Comparison of ENCODE assay signal across 19 cellular contexts in genomic region chr11:12099132-12099873, GRCh38. TPM values are rescaled to one million over a fixed set of nuclear protein-coding genes. Genes with fewer than 3 reads are reported as not detected.
DNase-seq lines count a peak whose midpoint lies in the region; ATAC-seq and TF ChIP-seq lines count a peak whose summit lies in the region.
"Had no signal": no experiment of that assay in that cellular context is flagged by ENCODE, and none has a peak within 500 bp of the region (broad histone marks: within the 10 kb centered on the region; RNA-seq: fewer than 3 reads in every experiment).

No MANE protein-coding gene starts in this region.

- H3K36me3 Mint-ChIP-seq in HFFc6 (ENCODE audit: low read depth): no peaks in the 10 kb centered on the region
- H3K36me3 Mint-ChIP-seq: memory B cell had no signal

- H3K27ac Mint-ChIP-seq in HFFc6: no peak overlapping the region
- H3K27ac Mint-ChIP-seq: activated B cell treated with CpG ODN at 0.5 μM for 24 hours, memory B cell had no signal

- no peak overlapping the region for H3K4me2 ChIP-seq in smooth muscle cell

- H3K9me3 ChIP-seq in AG04450 (ENCODE audit: control insufficient read depth, insufficient read depth, low read length): no peaks in the 10 kb centered on the region
- no peaks in the 10 kb centered on the region for H3K9me3 ChIP-seq in smooth muscle cell (replicated peaks; ENCODE audit: low read depth)
- H3K9me3 ChIP-seq: neutrophil had no signal

- H3K27me3 ChIP-seq in AG04450 (ENCODE audit: control insufficient read depth, insufficient read depth, low read length) (no peaks in the 10 kb centered on the region), smooth muscle cell (ENCODE audit: low read depth) (no peaks in the 10 kb centered on the region)

- TF ChIP-seq CTCF in AG04450 (IDR thresholded peaks at IDR 0.05; ENCODE audit: low read depth, low read length) (peak; percentile 38), HFFc6 (IDR thresholded peaks at IDR 0.05) (peak; percentile 57), fibroblast of pulmonary artery (IDR thresholded peaks at IDR 0.05; ENCODE audit: low read length, missing control alignments) (peak; percentile 24), GM10266 (IDR thresholded peaks at IDR 0.05; ENCODE audit: control insufficient read depth, insufficient read depth, low read depth, missing control alignments) (no peak), smooth muscle cell (IDR thresholded peaks at IDR 0.05; ENCODE audit: borderline replicate concordance, insufficient read depth, poor library complexity, severe bottlenecking) (no peak)

- H3K79me2 ChIP-seq in smooth muscle cell (ENCODE audit: low read depth): no peaks in the 10 kb centered on the region

- no peaks in the 10 kb centered on the region for H4K20me1 ChIP-seq in smooth muscle cell (ENCODE audit: low read depth)

- peaks cover 39% of the 10 kb centered on the region for H3K4me1 Mint-ChIP-seq in HFFc6 (ENCODE audit: low read depth)

- H3K27ac ChIP-seq in AG04450 (ENCODE audit: low read depth, low read length) (no peak overlapping the region), smooth muscle cell (ENCODE audit: low read depth) (no peak overlapping the region)
- H3K27ac ChIP-seq: neutrophil, SK-N-MC, skin epidermis had no signal

- no peak overlapping the region for H3K9ac ChIP-seq in smooth muscle cell (ENCODE audit: low read depth)

- DNase-seq in AG04450 (ENCODE audit: low read depth, low spot score): no peak
- DNase-seq in HFFc6: no peak
- peak; percentile 15 for DNase-seq in SKM-1 treated with dmso at 0.1 percent for 144 hours (lab: John Stamatoyannopoulos, UW; ENCODE audit: unreplicated experiment)
- DNase-seq in fibroblast of pulmonary artery (ENCODE audit: low read depth): no peak
- no peak for DNase-seq in stimulated activated CD4-positive, alpha-beta T cell treated with anti-CD3 and anti-CD28 coated beads, Interleukin-12 subunit alpha, Interleukin-12 subunit beta, amount 100 ng/mL, for 4 hours
- DNase-seq in GM10266 (ENCODE audit: extremely low spot score): no peak
- DNase-seq in smooth muscle cell (lab: John Stamatoyannopoulos, UW; ENCODE audit: unreplicated experiment): no peak
- DNase-seq: activated B cell treated with CpG ODN at 0.5 μM for 24 hours; activated naive CD4-positive, alpha-beta T cell treated with anti-CD3 and anti-CD28 coated beads, Interleukin-2, amount 50 U/mL, for 16 hours; caudate nucleus; DMS79; islet precursor cell; NCI-H2171 treated with DMSO at 0.1 percent for 48 hours had no signal

- no peaks in the 10 kb centered on the region for H3K4me1 ChIP-seq in smooth muscle cell (ENCODE audit: low read depth)

- H2AFZ ChIP-seq in smooth muscle cell (ENCODE audit: low read depth): no peak overlapping the region

- no peaks in the 10 kb centered on the region; the same call in 1 of the 2 replicates for H3K27me3 Mint-ChIP-seq in HFFc6 (ENCODE audit: insufficient read depth)

- no peaks in the 10 kb centered on the region for H3K36me3 ChIP-seq in smooth muscle cell (ENCODE audit: low read depth)
- H3K36me3 ChIP-seq: neutrophil had no signal

- no peak overlapping the region for H3K4me3 Mint-ChIP-seq in HFFc6
- H3K4me3 Mint-ChIP-seq: activated B cell treated with CpG ODN at 0.5 μM for 24 hours; memory B cell; stimulated activated naive CD8-positive, alpha-beta T cell treated with anti-CD3 and anti-CD28 coated beads, Interleukin-15, Interleukin-2, amounts not matched to agents 100 ng/mL and 50 ng/mL, for 24 hours had no signal

- POLR2A ChIA-PET in AG04450 (lab: Yijun Ruan, JAX): no interaction called here

- no peak for ATAC-seq in GM19467 (IDR thresholded peaks at IDR 0.05; ENCODE audit: unreplicated experiment)

- H3F3A ChIP-seq in smooth muscle cell (ENCODE audit: low read depth): no peaks in the 10 kb centered on the region

- H3K9me3 Mint-ChIP-seq in HFFc6: no peaks in the 10 kb centered on the region
- H3K9me3 Mint-ChIP-seq: activated B cell treated with CpG ODN at 0.5 μM for 24 hours; memory B cell; stimulated activated naive CD8-positive, alpha-beta T cell treated with anti-CD3 and anti-CD28 coated beads, Interleukin-15, Interleukin-2, amounts not matched to agents 100 ng/mL and 50 ng/mL, for 24 hours had no signal

- H3K4me3 ChIP-seq in AG04450 (ENCODE audit: low read depth, low read length): no peak overlapping the region
- no peak overlapping the region for H3K4me3 ChIP-seq in fibroblast of pulmonary artery (replicated peaks; ENCODE audit: low read depth, low read length)
- H3K4me3 ChIP-seq in smooth muscle cell: no peak overlapping the region
- H3K4me3 ChIP-seq: SK-N-MC, skin epidermis had no signal

- CTCF ChIA-PET in AG04450 (lab: Charles Lee): interaction anchor here (0.6 to 2.6 kb wide), 9 partner anchors 7 to 1074 kb away, joined by 3 to 10 read pairs (median 4); no protein-coding TSS in a partner anchor

RNA-seq across cellular contexts. Expression of gene MICAL2, which starts 11.1 kb away (rescaled TPM):
- polyA plus RNA-seq in AG04450 (2011; rRNA removed) (171 and 222 TPM in 2 replicates), smooth muscle cell (158 and 161 TPM in 2 replicates)
- 389 and 460 TPM in 2 replicates for polyA minus RNA-seq in AG04450 (2011; rRNA and poly(A)+ RNA removed)
- 100 to 1,000 TPM; 199 to 252 (median 233) TPM for total RNA-seq in HFFc6 (2021; fragmentation: NEBNext Ultra II Directional; extraction: Animal tissue kit (Norgen Biotek cat#: 25700))
- 278 and 287 TPM in 2 replicates for total RNA-seq in smooth muscle cell

Comparison
In these comparisons a context has a peak if more than half of its experiments do, and no peak if none do; other contexts are left out.
1. CTCF ChIP-seq: peak in AG04450 (single experiment), HFFc6 (single experiment) and fibroblast of pulmonary artery (single experiment); none in GM10266 (single experiment) and smooth muscle cell (single experiment).